Comparison of ENCODE assay signal across 9 cellular contexts in genomic region chr21:26140185-26140584, GRCh38. TPM values are rescaled to one million over a fixed set of nuclear protein-coding genes. Genes with fewer than 3 reads are reported as not detected.
DNase-seq lines count a peak whose midpoint lies in the region; ATAC-seq and TF ChIP-seq lines count a peak whose summit lies in the region.
"Had no signal": no experiment of that assay in that cellular context is flagged by ENCODE, and none has a peak within 500 bp of the region (broad histone marks: within the 10 kb centered on the region; RNA-seq: fewer than 3 reads in every experiment).

No MANE protein-coding gene starts in this region.

- peaks cover 0 to 3% (median 2%) of the 10 kb centered on the region in 3 donors for H3K27me3 Mint-ChIP-seq in CD14-positive monocyte (ENCODE audit: low read depth in 3 of 3)
- H3K27me3 Mint-ChIP-seq: IgD-negative memory B cell had no signal

- peaks cover 8% of the 10 kb centered on the region for H3K4me1 ChIP-seq in mucosa of descending colon (ENCODE audit: low read depth)

- H3K27ac Mint-ChIP-seq in CD14-positive monocyte: peak overlapping the region; percentile 76 to 94 (median 87)
- H3K27ac Mint-ChIP-seq: IgD-negative memory B cell had no signal

- no peak overlapping the region for H3K4me3 ChIP-seq in mucosa of descending colon

- peaks cover 0 to 2% (median 0%) of the 10 kb centered on the region in 7 donors for H3K9me3 Mint-ChIP-seq in CD14-positive monocyte

- intact Hi-C loops in CD14-positive monocyte (cut with micrococcal nuclease): no loop called here
- intact Hi-C loops in mucosa of descending colon (cut with DNase I, micrococcal nuclease): no loop called here

- H3K4me1 Mint-ChIP-seq in CD14-positive monocyte: peaks cover 39% of the 10 kb centered on the region

- H3K4me3 Mint-ChIP-seq in CD14-positive monocyte: no peak overlapping the region
- H3K4me3 Mint-ChIP-seq: IgD-negative memory B cell had no signal

- peaks cover 8 to 13% of the 10 kb centered on the region in 2 donors for H3K36me3 Mint-ChIP-seq in CD14-positive monocyte

- DNase-seq in CD14-positive monocyte (ENCODE audit: low spot score) (peak; percentile 86), M059J (ENCODE audit: low read depth) (peak; percentile 99), dermis blood vessel endothelial cell (peak; percentile 99), mucosa of descending colon (peak in 1 of 3 donors; percentile 42), NCI-H1105 (lab: John Stamatoyannopoulos, UW) (no peak), midbrain (lab: John Stamatoyannopoulos, UW) (no peak), NCI-H1930 (lab: John Stamatoyannopoulos, UW) (no peak)

- no peaks in the 10 kb centered on the region for H3K9me3 ChIP-seq in mucosa of descending colon

- no peaks in the 10 kb centered on the region for H3K36me3 ChIP-seq in mucosa of descending colon (ENCODE audit: low read depth)

- TF ChIP-seq CTCF in CD14-positive monocyte (IDR thresholded peaks at IDR 0.05): no peak
- no peak for TF ChIP-seq CTCF in mucosa of descending colon (IDR thresholded peaks at IDR 0.05)

- ATAC-seq in mucosa of descending colon: peak; percentile 91
- no peak for ATAC-seq in HG02973 (IDR thresholded peaks at IDR 0.05; ENCODE audit: unreplicated experiment)

RNA-seq across cellular contexts. Expression of gene APP, which starts 30.4 kb away (rescaled TPM):
- 10 to 100 TPM; 28.0 to 35.1 TPM for polyA plus RNA-seq in CD14-positive monocyte
- 278 and 401 TPM in 2 replicates for total RNA-seq in M059J (2014; rRNA removed; shearing (Covaris generic))
- total RNA-seq in dermis blood vessel endothelial cell (1,370 and 1,419 TPM in 2 replicates), mucosa of descending colon (100 to 1,000 TPM; 573 to 666 (median 579) TPM)

Comparison
In these comparisons a context has a peak if more than half of its experiments do, and no peak if none do; other contexts are left out.
1. DNase-seq: peak in CD14-positive monocyte (single experiment), M059J (single experiment) and dermis blood vessel endothelial cell (single experiment); none in NCI-H1105 (single experiment), midbrain (single experiment) and NCI-H1930 (0 of 2).